28 cellular contexts compared by ENCODE assay signal in genomic region chr22:22992474-22992873, GRCh38.
"Had no signal": no experiment of that assay in that cellular context is flagged by ENCODE, and none has a peak within 500 bp of the region (broad histone marks: within the 10 kb centered on the region; RNA-seq: fewer than 3 reads in every experiment).

No MANE protein-coding gene starts in this region.

- H3K4me3 Mint-ChIP-seq: stimulated activated effector memory CD8-positive, alpha-beta T cell treated with anti-CD3 and anti-CD28 coated beads, Interleukin-12 subunit alpha, Interleukin-12 subunit beta, amount 100 ng/mL, for 72 hours; stimulated activated memory B cell treated with anti-CD40 and anti-IgM and Interleukin-4, amounts not matched to agents 10 μg/mL and 1 μg/mL and 100 μg/mL, for 72 hours; stimulated activated naive B cell treated with anti-CD40 and anti-IgM and Interleukin-4, amounts not matched to agents 10 μg/mL and 1 μg/mL and 100 μg/mL, for 72 hours; stimulated activated naive CD8-positive, alpha-beta T cell treated with anti-CD3 and anti-CD28 coated beads, Interleukin-15, amount 100 ng/mL, for 72 hours; stimulated activated naive CD8-positive, alpha-beta T cell treated with anti-CD3 and anti-CD28 coated beads, Interleukin-15, Interleukin-2, amounts not matched to agents 100 ng/mL and 50 ng/mL, for 24 hours; type B pancreatic cell had no signal

- H3K4me1 ChIP-seq: suprapubic skin, testis, thyroid gland, tibial artery, tibial nerve, upper lobe of left lung, upper lobe of right lung, uterus, vagina had no signal

- H3K4me1 Mint-ChIP-seq: stimulated activated effector memory CD8-positive, alpha-beta T cell treated with anti-CD3 and anti-CD28 coated beads, Interleukin-12 subunit alpha, Interleukin-12 subunit beta, amount 100 ng/mL, for 72 hours; stimulated activated memory B cell treated with anti-CD40 and anti-IgM and Interleukin-4, amounts not matched to agents 10 μg/mL and 1 μg/mL and 100 μg/mL, for 72 hours; stimulated activated naive CD8-positive, alpha-beta T cell treated with anti-CD3 and anti-CD28 coated beads, Interleukin-15, amount 100 ng/mL, for 72 hours had no signal

- H3K27ac Mint-ChIP-seq: stimulated activated effector memory CD8-positive, alpha-beta T cell treated with anti-CD3 and anti-CD28 coated beads, Interleukin-12 subunit alpha, Interleukin-12 subunit beta, amount 100 ng/mL, for 72 hours; stimulated activated memory B cell treated with anti-CD40 and anti-IgM and Interleukin-4, amounts not matched to agents 10 μg/mL and 1 μg/mL and 100 μg/mL, for 72 hours; stimulated activated naive B cell treated with anti-CD40 and anti-IgM and Interleukin-4, amounts not matched to agents 10 μg/mL and 1 μg/mL and 100 μg/mL, for 72 hours; stimulated activated naive CD8-positive, alpha-beta T cell treated with anti-CD3 and anti-CD28 coated beads, Interleukin-15, amount 100 ng/mL, for 72 hours; stimulated activated naive CD8-positive, alpha-beta T cell treated with anti-CD3 and anti-CD28 coated beads, Interleukin-15, Interleukin-2, amounts not matched to agents 100 ng/mL and 50 ng/mL, for 24 hours; type B pancreatic cell had no signal

- H3K27ac ChIP-seq: stomach, suprapubic skin, testis, thoracic aorta, thyroid gland, tibial artery, tibial nerve, transverse colon, upper lobe of left lung, upper lobe of right lung, uterus, vagina had no signal

- H3K36me3 ChIP-seq: stomach, suprapubic skin, thoracic aorta, thyroid gland, tibial artery, tibial nerve, transverse colon, upper lobe of left lung, upper lobe of right lung, uterus, vagina had no signal

- H3K36me3 Mint-ChIP-seq: stimulated activated effector memory CD8-positive, alpha-beta T cell treated with anti-CD3 and anti-CD28 coated beads, Interleukin-12 subunit alpha, Interleukin-12 subunit beta, amount 100 ng/mL, for 72 hours; type B pancreatic cell had no signal

- H3K27me3 ChIP-seq: stomach, suprapubic skin, testis, thyroid gland, tibial artery, tibial nerve, transverse colon, upper lobe of left lung, uterus, vagina had no signal

- H3K9me3 ChIP-seq: testis, thyroid gland, vagina had no signal

- DNase-seq: stimulated activated CD4-positive, alpha-beta T cell treated with anti-CD3 and anti-CD28 coated beads, Interleukin-2, amount 100 ng/mL, for 48 hours; stimulated activated CD4-positive, alpha-beta T cell treated with anti-CD3 and anti-CD28 coated beads, Interleukin-4, amount 100 ng/mL, for 1 hour; stimulated activated CD4-positive, alpha-beta T cell treated with anti-CD3 and anti-CD28 coated beads, Interleukin-4, amount 100 ng/mL, for 24 hours; stimulated activated CD4-positive, alpha-beta T cell treated with anti-CD3 and anti-CD28 coated beads, Interleukin-4, amount 100 ng/mL, for 4 hours; stimulated activated CD8-positive, alpha-beta memory T cell treated with anti-CD3 and anti-CD28 coated beads, Interleukin-4, amount 100 ng/mL, for 48 hours; stimulated activated naive B cell treated with anti-CD40 and anti-IgM and Interleukin-4, amounts not matched to agents 10 μg/mL and 1 μg/mL and 100 μg/mL, for 72 hours; stimulated activated naive CD4-positive, alpha-beta T cell; stimulated activated naive CD4-positive, alpha-beta T cell treated with Interleukin-2 at 50 U/mL for 16 hours; stimulated activated naive CD8-positive, alpha-beta T cell treated with anti-CD3 and anti-CD28 coated beads, Interleukin-15, amount 100 ng/mL, for 72 hours; stimulated activated naive CD8-positive, alpha-beta T cell treated with anti-CD3 and anti-CD28 coated beads, Interleukin-15, Interleukin-2, amounts not matched to agents 100 U/mL and 50 U/mL, for 24 hours; stomach; substantia nigra; testis; thyroid gland; tibial artery; trophoblast cell; upper lobe of left lung; upper lobe of right lung; uterus had no signal

- ATAC-seq: stimulated activated effector memory CD8-positive, alpha-beta T cell treated with anti-CD3 and anti-CD28 coated beads, Interleukin-12 subunit alpha, Interleukin-12 subunit beta, amount 100 ng/mL, for 72 hours; stimulated activated memory B cell treated with anti-CD40 and anti-IgM and Interleukin-4, amounts not matched to agents 10 μg/mL and 1 μg/mL and 100 μg/mL, for 72 hours; stimulated activated naive B cell treated with anti-CD40 and anti-IgM and Interleukin-4, amounts not matched to agents 10 μg/mL and 1 μg/mL and 100 μg/mL, for 72 hours; stimulated activated naive CD8-positive, alpha-beta T cell treated with anti-CD3 and anti-CD28 coated beads, Interleukin-15, amount 100 ng/mL, for 72 hours; stimulated activated naive CD8-positive, alpha-beta T cell treated with anti-CD3 and anti-CD28 coated beads, Interleukin-15, Interleukin-2, amounts not matched to agents 100 U/mL and 50 U/mL, for 24 hours; upper lobe of right lung had no signal

- H3K4me3 ChIP-seq: stomach, suprapubic skin, testis, thoracic aorta, thyroid gland, tibial artery, tibial nerve, transverse colon, upper lobe of left lung, upper lobe of right lung, uterus, vagina had no signal
